ENCODE assay signal across 13 cellular contexts in the genomic region with DNA sequence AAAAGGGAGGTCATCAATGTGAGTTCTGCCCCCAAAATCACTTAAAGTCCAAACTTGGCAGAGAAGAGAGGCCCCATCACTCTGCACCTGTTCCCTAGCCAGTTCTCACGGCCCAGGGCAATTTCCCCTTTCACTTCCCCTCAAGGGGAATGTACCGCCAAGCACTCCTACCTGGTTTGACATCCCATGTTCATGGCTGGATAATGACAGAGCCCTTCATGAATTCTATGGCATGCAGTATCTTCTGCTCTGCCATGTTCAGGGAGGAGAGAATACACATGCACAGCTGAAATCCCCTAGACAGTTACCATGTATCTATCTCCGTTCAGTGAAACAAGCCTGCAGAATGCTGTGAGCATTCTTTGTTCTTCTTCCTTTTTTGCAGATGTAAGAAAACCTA.
DNase-seq lines count a peak whose midpoint lies in the region; ATAC-seq lines count a peak whose summit lies in the region.
"Had no signal": no experiment of that assay in that cellular context is flagged by ENCODE, and none has a peak within 500 bp of the region (broad histone marks: within the 10 kb centered on the region; RNA-seq: fewer than 3 reads in every experiment).

No MANE protein-coding gene starts in this region.

- H3K27me3 Mint-ChIP-seq in IgD-negative memory B cell = no peaks in the 10 kb centered on the region
- no peaks in the 10 kb centered on the region for H3K27me3 Mint-ChIP-seq in stimulated activated memory B cell treated with anti-CD40 and anti-IgM and Interleukin-4, amounts not matched to agents 10 μg/mL and 1 μg/mL and 100 μg/mL, for 72 hours
- H3K27me3 Mint-ChIP-seq in natural killer cell treated with Interleukin-12 subunit alpha and Interleukin-12 subunit beta and Interleukin-15 and Interleukin-18, amount 100 ng/mL, for 72 hours = peaks cover 30 to 42% of the 10 kb centered on the region in 2 donors

- H3K36me3 Mint-ChIP-seq in IgD-negative memory B cell = no peaks in the 10 kb centered on the region
- H3K36me3 Mint-ChIP-seq in stimulated activated memory B cell treated with anti-CD40 and anti-IgM and Interleukin-4, amounts not matched to agents 10 μg/mL and 1 μg/mL and 100 μg/mL, for 72 hours = peaks cover 10% of the 10 kb centered on the region
- H3K36me3 Mint-ChIP-seq in natural killer cell treated with Interleukin-12 subunit alpha and Interleukin-12 subunit beta and Interleukin-15 and Interleukin-18, amount 100 ng/mL, for 72 hours = no peaks in the 10 kb centered on the region

- H3K4me3 Mint-ChIP-seq in IgD-negative memory B cell = peak overlapping the region; percentile 27 to 91 (median 72)
- peak overlapping the region; percentile 78 for H3K4me3 Mint-ChIP-seq in stimulated activated memory B cell treated with anti-CD40 and anti-IgM and Interleukin-4, amounts not matched to agents 10 μg/mL and 1 μg/mL and 100 μg/mL, for 72 hours
- H3K4me3 Mint-ChIP-seq in natural killer cell treated with Interleukin-12 subunit alpha and Interleukin-12 subunit beta and Interleukin-15 and Interleukin-18, amount 100 ng/mL, for 72 hours = no peak overlapping the region

- peaks cover 38 to 50% (median 48%) of the 10 kb centered on the region in 3 donors for H3K4me1 Mint-ChIP-seq in IgD-negative memory B cell
- H3K4me1 Mint-ChIP-seq in stimulated activated memory B cell treated with anti-CD40 and anti-IgM and Interleukin-4, amounts not matched to agents 10 μg/mL and 1 μg/mL and 100 μg/mL, for 72 hours = peaks cover 65% of the 10 kb centered on the region
- H3K4me1 Mint-ChIP-seq in natural killer cell treated with Interleukin-12 subunit alpha and Interleukin-12 subunit beta and Interleukin-15 and Interleukin-18, amount 100 ng/mL, for 72 hours (ENCODE audit: low read depth in 2 of 2) = peaks cover 18% of the 10 kb centered on the region in 2 donors

- H3K27ac Mint-ChIP-seq in IgD-negative memory B cell = peak overlapping the region; percentile 1 to 93 (median 75)
- peak overlapping the region; percentile 89 for H3K27ac Mint-ChIP-seq in stimulated activated memory B cell treated with anti-CD40 and anti-IgM and Interleukin-4, amounts not matched to agents 10 μg/mL and 1 μg/mL and 100 μg/mL, for 72 hours
- peak overlapping the region in 1 of 2 donors; percentile 32 for H3K27ac Mint-ChIP-seq in natural killer cell treated with Interleukin-12 subunit alpha and Interleukin-12 subunit beta and Interleukin-15 and Interleukin-18, amount 100 ng/mL, for 72 hours

- DNase-seq in SIG-M5 treated with dmso at 0.1 percent for 504 hours (lab: John Stamatoyannopoulos, UW; ENCODE audit: unreplicated experiment) (peak; percentile 17), SIG-M5 (lab: John Stamatoyannopoulos, UW) (no peak), HK-2 (ENCODE audit: unreplicated experiment) (no peak)
- DNase-seq in natural killer cell treated with Interleukin-12 subunit alpha and Interleukin-12 subunit beta and Interleukin-15 and Interleukin-18, amount 100 ng/mL, for 72 hours (ENCODE audit: low spot score) = no peak
- DNase-seq: activated CD4-positive, alpha-beta T cell treated with anti-CD3 and anti-CD28 coated beads for 4 hours; caudate nucleus; esophagus squamous epithelium; sigmoid colon had no signal

- no peaks in the 10 kb centered on the region for H3K9me3 Mint-ChIP-seq in IgD-negative memory B cell
- H3K9me3 Mint-ChIP-seq in stimulated activated memory B cell treated with anti-CD40 and anti-IgM and Interleukin-4, amounts not matched to agents 10 μg/mL and 1 μg/mL and 100 μg/mL, for 72 hours = peaks cover 2% of the 10 kb centered on the region
- no peaks in the 10 kb centered on the region for H3K9me3 Mint-ChIP-seq in natural killer cell treated with Interleukin-12 subunit alpha and Interleukin-12 subunit beta and Interleukin-15 and Interleukin-18, amount 100 ng/mL, for 72 hours

- ATAC-seq in HG02678 (IDR thresholded peaks at IDR 0.05; ENCODE audit: unreplicated experiment) (peak; percentile 37), HG03097 (IDR thresholded peaks at IDR 0.05; ENCODE audit: low FRiP score, unreplicated experiment) (no peak)
- peak; percentile 65 for ATAC-seq in stimulated activated memory B cell treated with anti-CD40 and anti-IgM and Interleukin-4, amounts not matched to agents 10 μg/mL and 1 μg/mL and 100 μg/mL, for 72 hours
- ATAC-seq in natural killer cell treated with Interleukin-12 subunit alpha and Interleukin-12 subunit beta and Interleukin-15 and Interleukin-18, amount 100 ng/mL, for 72 hours = no peak
- ATAC-seq: A549 had no signal

Comparison
In these comparisons a context has a peak if more than half of its experiments do, and no peak if none do; other contexts are left out.
1. ATAC-seq: peak in HG02678 (single experiment) and stimulated activated memory B cell treated with anti-CD40 and anti-IgM and Interleukin-4, amounts not matched to agents 10 μg/mL and 1 μg/mL and 100 μg/mL, for 72 hours (single experiment); none in HG03097 (single experiment) and natural killer cell treated with Interleukin-12 subunit alpha and Interleukin-12 subunit beta and Interleukin-15 and Interleukin-18, amount 100 ng/mL, for 72 hours (0 of 2).